In the genomic region with DNA sequence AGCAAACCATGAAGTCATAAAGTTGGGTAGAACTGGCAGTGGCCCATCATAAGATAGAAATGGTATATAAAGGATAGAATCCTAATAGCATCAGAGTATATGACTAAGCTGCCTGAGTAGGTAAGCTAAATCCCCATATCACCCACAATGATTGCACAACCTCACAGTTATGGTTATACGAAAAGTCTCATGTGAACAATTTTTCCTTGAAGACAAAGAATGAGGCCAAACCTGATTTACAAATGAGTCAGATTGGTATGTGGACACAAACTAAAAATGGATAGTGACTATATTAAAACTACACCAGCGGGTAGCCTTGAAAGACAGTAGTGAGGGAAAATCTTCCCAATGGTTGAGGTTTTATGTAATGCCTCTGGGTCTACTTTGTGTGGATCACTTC, we compare ENCODE assay signal across 17 cellular contexts. TPM values are rescaled to one million over a fixed set of nuclear protein-coding genes. Genes with fewer than 3 reads are reported as not detected.
A peak's percentile ranks its signal among the peaks of the same experiment; 100 is the strongest.
DNase-seq lines count a peak whose midpoint lies in the region; TF ChIP-seq lines count a peak whose summit lies in the region.
"Had no signal": no experiment of that assay in that cellular context is flagged by ENCODE, and none has a peak within 500 bp of the region (broad histone marks: within the 10 kb centered on the region; RNA-seq: fewer than 3 reads in every experiment).

No MANE protein-coding gene starts in this region.

- H3K36me3 ChIP-seq in trophoblast cell (ENCODE audit: control insufficient read depth in 1 of 2, insufficient read depth in 2 of 2, low read length in 2 of 2): no peaks in the 10 kb centered on the region
- H3K36me3 ChIP-seq in osteoblast (ENCODE audit: insufficient read depth, low read length): no peaks in the 10 kb centered on the region
- H3K36me3 ChIP-seq: SJSA1, uterus had no signal

- H4K12ac ChIP-seq in trophoblast cell (ENCODE audit: low read depth, low read length): no peak overlapping the region

- no peak overlapping the region for H4K91ac ChIP-seq in trophoblast cell (ENCODE audit: low read depth, low read length)

- H3K27ac ChIP-seq in epithelial cell of prostate (peak overlapping the region; percentile 91), trophoblast cell (ENCODE audit: low read depth, low read length) (no peak overlapping the region), osteoblast (ENCODE audit: low read depth, low read length) (no peak overlapping the region)
- H3K27ac ChIP-seq: SJSA1, uterus had no signal

- no peak overlapping the region for H2AK5ac ChIP-seq in trophoblast cell (ENCODE audit: low read length)

- H3K9me3 ChIP-seq in trophoblast cell (ENCODE audit: insufficient read depth, low read depth, low read length) (no peaks in the 10 kb centered on the region), osteoblast (ENCODE audit: low read depth, low read length) (no peaks in the 10 kb centered on the region)
- H3K9me3 ChIP-seq: mucosa of descending colon, SJSA1, uterus had no signal

- no peak for TF ChIP-seq CTCF in osteoblast (IDR thresholded peaks at IDR 0.05; ENCODE audit: extremely low read depth, low read depth, low read length)

- H3K27me3 ChIP-seq in trophoblast cell (ENCODE audit: insufficient read depth, low read length) (no peaks in the 10 kb centered on the region), osteoblast (ENCODE audit: insufficient read depth, low read length) (no peaks in the 10 kb centered on the region)
- H3K27me3 ChIP-seq: SJSA1, uterus had no signal

- H3K4me3 ChIP-seq in trophoblast cell (ENCODE audit: low read depth, low read length) (no peak overlapping the region), osteoblast (ENCODE audit: insufficient read depth, low read length) (no peak overlapping the region)
- H3K4me3 ChIP-seq: mucosa of descending colon, SJSA1, uterus had no signal

- no peaks in the 10 kb centered on the region for H3K79me1 ChIP-seq in trophoblast cell (ENCODE audit: low read length)

- H3K79me2 ChIP-seq in trophoblast cell (ENCODE audit: control insufficient read depth, insufficient read depth, low read length, poor library complexity) (no peaks in the 10 kb centered on the region), osteoblast (ENCODE audit: insufficient read depth, low read length) (no peaks in the 10 kb centered on the region)

- H3K18ac ChIP-seq in trophoblast cell (ENCODE audit: low read length): no peak overlapping the region

- H3K4me2 ChIP-seq in trophoblast cell (ENCODE audit: low read length) (no peak overlapping the region), osteoblast (ENCODE audit: insufficient read depth, low read length) (no peak overlapping the region)

- H2AFZ ChIP-seq in trophoblast cell (ENCODE audit: insufficient read depth, low read length, poor library complexity): no peak overlapping the region
- no peak overlapping the region for H2AFZ ChIP-seq in osteoblast (ENCODE audit: low read length)

- H2BK12ac ChIP-seq in trophoblast cell (ENCODE audit: low read length): no peak overlapping the region

- no peak overlapping the region for H3K4ac ChIP-seq in trophoblast cell (ENCODE audit: low read depth, low read length)

- H4K20me1 ChIP-seq in osteoblast (ENCODE audit: insufficient read depth, low read length): no peaks in the 10 kb centered on the region

- H2BK5ac ChIP-seq in trophoblast cell (ENCODE audit: low read depth, low read length, poor library complexity): no peak overlapping the region

- WGBS in trophoblast cell (ENCODE audit: extremely low coverage, insufficient coverage, insufficient read length): no CpG with 5 or more reads among the region's 2 CpGs

- no peak overlapping the region for H4K8ac ChIP-seq in trophoblast cell (ENCODE audit: low read depth, low read length)

- H3K4me1 ChIP-seq in trophoblast cell (ENCODE audit: control insufficient read depth in 1 of 2, insufficient read depth in 2 of 2, low read length in 2 of 2): no peaks in the 10 kb centered on the region
- no peaks in the 10 kb centered on the region for H3K4me1 ChIP-seq in osteoblast (ENCODE audit: insufficient read depth, low read length)
- H3K4me1 ChIP-seq: SJSA1, uterus had no signal

- H3K14ac ChIP-seq in trophoblast cell (ENCODE audit: low read length): no peak overlapping the region

- no peak overlapping the region for H2BK120ac ChIP-seq in trophoblast cell (ENCODE audit: insufficient read depth, low read length, poor library complexity)

- DNase-seq in EL: peak; percentile 26
- peak; percentile 1 for DNase-seq in MV-4-11 (lab: John Stamatoyannopoulos, UW)
- peak; percentile 96 for DNase-seq in epithelial cell of prostate (ENCODE audit: low read depth, low spot score)
- DNase-seq in trophoblast cell: peak; percentile 79 to 99
- no peak for DNase-seq in NOMO-1 treated with DMSO at 0.1 percent for 48 hours (lab: John Stamatoyannopoulos, UW; ENCODE audit: unreplicated experiment)
- no peak for DNase-seq in activated CD8-positive, alpha-beta memory T cell treated with anti-CD3 and anti-CD28 coated beads for 24 hours
- DNase-seq in ecto neural progenitor cell (ENCODE audit: low spot score): no peak
- DNase-seq in osteoblast (ENCODE audit: insufficient read length, low spot score, missing footprints): no peak
- DNase-seq: activated naive CD4-positive, alpha-beta T cell treated with Interleukin-2 at 50 U/mL for 16 hours; foreskin melanocyte; mucosa of descending colon; NCI-H2029; NCI-H748 treated with DMSO at 0.1 percent for 48 hours; posterior cingulate gyrus; stimulated activated CD8-positive, alpha-beta memory T cell treated with anti-CD3 and anti-CD28 coated beads, Interleukin-4, amount 100 ng/mL, for 48 hours; uterus had no signal

- H3K9ac ChIP-seq in trophoblast cell (ENCODE audit: low read length): no peak overlapping the region

- H3K23ac ChIP-seq in trophoblast cell (ENCODE audit: low read length): no peak overlapping the region

RNA-seq across cellular contexts. Expression of a gene that starts 40.9 kb away (rescaled TPM):
- 57.3 and 61.8 TPM in 2 replicates for polyA plus RNA-seq in trophoblast cell (2013)
- total RNA-seq in osteoblast: 110 and 113 TPM in 2 replicates

Comparison
In these comparisons a context has a peak if more than half of its experiments do, and no peak if none do; other contexts are left out.
1. DNase-seq: peak in EL (single experiment), MV-4-11 (single experiment), epithelial cell of prostate (single experiment) and trophoblast cell (2 of 2); none in NOMO-1 treated with DMSO at 0.1 percent for 48 hours (single experiment), activated CD8-positive, alpha-beta memory T cell treated with anti-CD3 and anti-CD28 coated beads for 24 hours (single experiment), ecto neural progenitor cell (single experiment) and osteoblast (single experiment).